Comparison of ENCODE assay signal across 2 cellular contexts in the genomic region with DNA sequence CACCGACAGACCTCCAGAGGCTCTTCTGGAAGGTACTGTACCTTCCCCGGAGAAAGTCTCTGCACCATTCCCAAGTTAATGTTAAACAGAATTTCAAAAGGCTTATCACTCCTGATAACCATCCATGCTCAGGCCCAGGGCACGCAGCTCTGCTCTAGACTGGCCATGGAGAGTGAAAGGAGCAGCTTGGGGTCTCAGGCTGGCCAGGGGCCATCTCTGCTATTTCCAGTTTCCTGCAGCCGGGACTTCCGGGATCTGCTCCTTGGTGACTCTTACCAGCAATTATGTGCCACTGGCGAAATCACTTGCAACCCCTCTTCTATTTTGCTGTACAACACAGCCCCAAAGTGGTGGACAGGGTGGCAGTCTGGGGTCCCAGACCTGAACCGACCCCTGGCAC.
TF ChIP-seq lines count a peak whose summit lies in the region.

No MANE protein-coding gene starts in this region.

TF ChIP-seq in IMR-90, 13 proteins besides CTCF, POLR2A, EP300 and RAD21:
- no peak for TF ChIP-seq NFE2L2 (IDR thresholded peaks at IDR 0.05; ENCODE audit: low read depth, low read length)
- TF ChIP-seq CHD1 (IDR thresholded peaks at IDR 0.05; ENCODE audit: low read depth, low read length), result no peak
- no peak for TF ChIP-seq MXI1 (IDR thresholded peaks at IDR 0.05; ENCODE audit: borderline replicate concordance, low read depth, low read length)
- no peak for TF ChIP-seq RFX5 (IDR thresholded peaks at IDR 0.05; ENCODE audit: low read depth, low read length)

TF ChIP-seq in liver, 16 proteins besides CTCF, POLR2A, EP300 and RAD21:
- TF ChIP-seq RXRA (IDR thresholded peaks at IDR 0.05) (peak in 1 of 2 donors; percentile 54), NR2F2 (IDR thresholded peaks at IDR 0.05) (no peak), GABPA (IDR thresholded peaks at IDR 0.05 in 1 of 2, conservative IDR thresholded peaks at IDR 0.05 in 1 of 2) (peak in 1 of 2 donors; percentile 22), HNF4A (conservative IDR thresholded peaks at IDR 0.05) (peak in 1 of 2 donors; percentile 43), YY1 (IDR thresholded peaks at IDR 0.05) (peak; percentile 58), SP1 (IDR thresholded peaks at IDR 0.05) (no peak)
- TF ChIP-seq, protein P1, sequence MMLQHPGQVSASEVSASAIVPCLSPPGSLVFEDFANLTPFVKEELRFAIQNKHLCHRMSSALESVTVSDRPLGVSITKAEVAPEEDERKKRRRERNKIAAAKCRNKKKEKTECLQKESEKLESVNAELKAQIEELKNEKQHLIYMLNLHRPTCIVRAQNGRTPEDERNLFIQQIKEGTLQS (IDR thresholded peaks at IDR 0.05), result no peak
- TF ChIP-seq, protein P2, sequence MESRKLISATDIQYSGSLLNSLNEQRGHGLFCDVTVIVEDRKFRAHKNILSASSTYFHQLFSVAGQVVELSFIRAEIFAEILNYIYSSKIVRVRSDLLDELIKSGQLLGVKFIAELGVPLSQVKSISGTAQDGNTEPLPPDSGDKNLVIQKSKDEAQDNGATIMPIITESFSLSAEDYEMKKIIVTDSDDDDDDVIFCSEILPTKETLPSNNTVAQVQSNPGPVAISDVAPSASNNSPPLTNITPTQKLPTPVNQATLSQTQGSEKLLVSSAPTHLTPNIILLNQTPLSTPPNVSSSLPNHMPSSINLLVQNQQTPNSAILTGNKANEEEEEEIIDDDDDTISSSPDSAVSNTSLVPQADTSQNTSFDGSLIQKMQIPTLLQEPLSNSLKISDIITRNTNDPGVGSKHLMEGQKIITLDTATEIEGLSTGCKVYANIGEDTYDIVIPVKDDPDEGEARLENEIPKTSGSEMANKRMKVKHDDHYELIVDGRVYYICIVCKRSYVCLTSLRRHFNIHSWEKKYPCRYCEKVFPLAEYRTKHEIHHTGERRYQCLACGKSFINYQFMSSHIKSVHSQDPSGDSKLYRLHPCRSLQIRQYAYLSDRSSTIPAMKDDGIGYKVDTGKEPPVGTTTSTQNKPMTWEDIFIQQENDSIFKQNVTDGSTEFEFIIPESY (IDR thresholded peaks at IDR 0.05), result no peak
- TF ChIP-seq, protein P3, sequence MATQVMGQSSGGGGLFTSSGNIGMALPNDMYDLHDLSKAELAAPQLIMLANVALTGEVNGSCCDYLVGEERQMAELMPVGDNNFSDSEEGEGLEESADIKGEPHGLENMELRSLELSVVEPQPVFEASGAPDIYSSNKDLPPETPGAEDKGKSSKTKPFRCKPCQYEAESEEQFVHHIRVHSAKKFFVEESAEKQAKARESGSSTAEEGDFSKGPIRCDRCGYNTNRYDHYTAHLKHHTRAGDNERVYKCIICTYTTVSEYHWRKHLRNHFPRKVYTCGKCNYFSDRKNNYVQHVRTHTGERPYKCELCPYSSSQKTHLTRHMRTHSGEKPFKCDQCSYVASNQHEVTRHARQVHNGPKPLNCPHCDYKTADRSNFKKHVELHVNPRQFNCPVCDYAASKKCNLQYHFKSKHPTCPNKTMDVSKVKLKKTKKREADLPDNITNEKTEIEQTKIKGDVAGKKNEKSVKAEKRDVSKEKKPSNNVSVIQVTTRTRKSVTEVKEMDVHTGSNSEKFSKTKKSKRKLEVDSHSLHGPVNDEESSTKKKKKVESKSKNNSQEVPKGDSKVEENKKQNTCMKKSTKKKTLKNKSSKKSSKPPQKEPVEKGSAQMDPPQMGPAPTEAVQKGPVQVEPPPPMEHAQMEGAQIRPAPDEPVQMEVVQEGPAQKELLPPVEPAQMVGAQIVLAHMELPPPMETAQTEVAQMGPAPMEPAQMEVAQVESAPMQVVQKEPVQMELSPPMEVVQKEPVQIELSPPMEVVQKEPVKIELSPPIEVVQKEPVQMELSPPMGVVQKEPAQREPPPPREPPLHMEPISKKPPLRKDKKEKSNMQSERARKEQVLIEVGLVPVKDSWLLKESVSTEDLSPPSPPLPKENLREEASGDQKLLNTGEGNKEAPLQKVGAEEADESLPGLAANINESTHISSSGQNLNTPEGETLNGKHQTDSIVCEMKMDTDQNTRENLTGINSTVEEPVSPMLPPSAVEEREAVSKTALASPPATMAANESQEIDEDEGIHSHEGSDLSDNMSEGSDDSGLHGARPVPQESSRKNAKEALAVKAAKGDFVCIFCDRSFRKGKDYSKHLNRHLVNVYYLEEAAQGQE (IDR thresholded peaks at IDR 0.05), result peak; percentile 16
